In the genomic region with DNA sequence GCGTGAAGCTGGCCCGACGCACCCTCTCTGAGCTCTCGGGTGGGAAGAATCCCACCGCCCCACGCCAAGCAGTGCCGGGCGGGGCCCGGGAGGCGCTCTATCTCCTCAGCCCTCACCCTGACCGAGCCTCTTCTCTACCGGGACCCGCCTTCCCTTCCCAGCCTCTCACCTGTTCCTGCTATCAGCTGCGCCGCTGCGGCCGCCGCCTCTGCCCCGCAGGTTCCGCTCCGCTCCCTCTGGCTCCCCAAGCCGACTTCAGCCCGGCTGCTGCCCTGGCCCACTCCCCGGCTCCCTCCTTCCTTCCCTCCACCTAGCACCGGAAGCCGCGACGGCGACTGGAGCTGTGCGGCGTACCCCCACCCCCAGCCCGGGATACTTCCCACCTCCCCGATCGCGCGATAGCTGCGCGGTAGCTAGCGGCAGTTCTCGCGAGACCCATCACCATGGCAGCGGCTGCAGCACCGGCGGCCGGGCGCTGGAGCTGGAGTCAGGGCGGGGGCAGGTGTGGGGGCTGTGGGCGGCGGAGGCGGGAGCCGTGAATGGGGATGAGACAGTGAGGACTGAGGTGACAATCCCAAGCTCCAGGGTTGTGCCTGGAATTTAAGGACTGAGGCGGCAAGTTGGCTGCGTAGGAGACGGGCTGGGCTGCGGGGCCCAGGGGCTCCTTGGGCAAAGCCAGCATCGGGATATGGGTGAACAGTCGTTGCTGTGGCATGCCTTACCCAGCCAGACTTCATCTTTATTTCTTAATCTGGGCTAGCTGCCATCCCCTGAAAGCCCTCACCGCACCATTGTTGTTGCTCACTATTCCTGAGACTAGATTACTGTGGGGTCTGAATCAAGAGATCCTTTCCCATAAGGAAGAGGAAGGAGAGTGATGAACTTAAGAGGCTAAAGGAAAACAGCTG, we compare ENCODE assay signal across 8 cellular contexts. TPM values are rescaled to one million over a fixed set of nuclear protein-coding genes. Genes with fewer than 3 reads are reported as not detected.
DNase-seq lines count a peak whose midpoint lies in the region; ATAC-seq and TF ChIP-seq lines count a peak whose summit lies in the region.

Gene ARF3 (minus strand): TSS at position 347 of the 908 bp plus-strand sequence. CDS start 16,392 bp downstream, outside the sequence.

- DNase-seq in AG20443 (ENCODE audit: low spot score) (peak; percentile 97), NCI-H526 (lab: John Stamatoyannopoulos, UW) (peak; percentile 88 to 98), colonic mucosa (peak; percentile 96), left colon (peak; percentile 96 to 97)
- DNase-seq in activated CD4-positive, alpha-beta T cell treated with anti-CD3 and anti-CD28 coated beads, Interleukin-2, amount 10 ng/mL, durations not matched to agents 24 days and 14 days, result peak; percentile 98
- DNase-seq in stimulated activated CD4-positive, alpha-beta T cell treated with anti-CD3 and anti-CD28 coated beads, Interleukin-1b, Interleukin-23, amount 100 ng/mL, for 4 hours (ENCODE audit: low read depth in 2 of 2), result peak; percentile 87 to 89

- H3K9ac ChIP-seq in colonic mucosa (ENCODE audit: low read depth in 2 of 2, low read length in 2 of 2), result peak within 1 kb of the TSS; percentile 90 to 95

- no peak for TF ChIP-seq CTCF in colonic mucosa (IDR thresholded peaks at IDR 0.05)

- H3K27ac ChIP-seq in colonic mucosa, result peak within 1 kb of the TSS; percentile 88

- peak; percentile 86 for ATAC-seq in HG03442 (IDR thresholded peaks at IDR 0.05; ENCODE audit: unreplicated experiment)
- peak; percentile 85 for ATAC-seq in left colon

- peaks cover 22% of the 10 kb centered on the region for H3K36me3 Mint-ChIP-seq in activated CD4-positive, alpha-beta T cell treated with anti-CD3 and anti-CD28 coated beads, Interleukin-2, amount 10 ng/mL, durations not matched to agents 24 days and 14 days (ENCODE audit: low read depth)

- peak within 1 kb of the TSS; percentile 92 for H3K4me3 Mint-ChIP-seq in activated CD4-positive, alpha-beta T cell treated with anti-CD3 and anti-CD28 coated beads, Interleukin-2, amount 10 ng/mL, durations not matched to agents 24 days and 14 days

- H3K9me3 ChIP-seq in colonic mucosa, result no peaks in the 10 kb centered on the region

- peaks cover 18% of the 10 kb centered on the region for H3K27me3 Mint-ChIP-seq in activated CD4-positive, alpha-beta T cell treated with anti-CD3 and anti-CD28 coated beads, Interleukin-2, amount 10 ng/mL, durations not matched to agents 24 days and 14 days

- H3K36me3 ChIP-seq in colonic mucosa, result no peaks in the 10 kb centered on the region

- peak; percentile 86 for TF ChIP-seq POLR2A in GM19193 (IDR thresholded peaks at IDR 0.05; ENCODE audit: extremely low read depth, insufficient read depth, insufficient read length)

- H3K9me3 Mint-ChIP-seq in activated CD4-positive, alpha-beta T cell treated with anti-CD3 and anti-CD28 coated beads, Interleukin-2, amount 10 ng/mL, durations not matched to agents 24 days and 14 days, result no peaks in the 10 kb centered on the region

- H3K27me3 ChIP-seq in colonic mucosa, result no peaks in the 10 kb centered on the region

- peak within 1 kb of the TSS; percentile 92 for H3K4me3 ChIP-seq in colonic mucosa

- H3K27ac Mint-ChIP-seq in activated CD4-positive, alpha-beta T cell treated with anti-CD3 and anti-CD28 coated beads, Interleukin-2, amount 10 ng/mL, durations not matched to agents 24 days and 14 days, result peak within 1 kb of the TSS; percentile 87

- peaks cover 39% of the 10 kb centered on the region for H3K4me1 Mint-ChIP-seq in activated CD4-positive, alpha-beta T cell treated with anti-CD3 and anti-CD28 coated beads, Interleukin-2, amount 10 ng/mL, durations not matched to agents 24 days and 14 days

- H3K4me1 ChIP-seq in colonic mucosa, result peaks cover 7% of the 10 kb centered on the region

- intact Hi-C loops in activated CD4-positive, alpha-beta T cell treated with anti-CD3 and anti-CD28 coated beads, Interleukin-2, amount 10 ng/mL, durations not matched to agents 24 days and 14 days (cut with micrococcal nuclease), result loop anchor here (2.0 kb wide), 2 partner anchors 19 to 33 kb away; partner anchors contain the start of gene FKBP11
- intact Hi-C loops in colonic mucosa (cut with DNase I), result no loop called here
- intact Hi-C loops in left colon (cut with DNase I, micrococcal nuclease), result no loop called here

RNA-seq across cellular contexts. Expression of gene ARF3, which starts in this region (rescaled TPM):
- total RNA-seq in activated CD4-positive, alpha-beta T cell treated with anti-CD3 and anti-CD28 coated beads, Interleukin-2, amount 10 ng/mL, durations not matched to agents 24 days and 14 days, result 109 and 112 TPM in 2 replicates
- 100 to 1,000 TPM; 255 to 261 TPM for total RNA-seq in colonic mucosa
- total RNA-seq in left colon, result 100 to 1,000 TPM; 271 to 304 TPM

Comparison
In these comparisons a context has a peak if more than half of its experiments do, and no peak if none do; other contexts are left out.
1. Peak in every context shown above with its lines: DNase-seq, ATAC-seq, H3K4me3 ChIP-seq and H3K27ac ChIP-seq.